9 cellular contexts compared by ENCODE assay signal in the genomic region with DNA sequence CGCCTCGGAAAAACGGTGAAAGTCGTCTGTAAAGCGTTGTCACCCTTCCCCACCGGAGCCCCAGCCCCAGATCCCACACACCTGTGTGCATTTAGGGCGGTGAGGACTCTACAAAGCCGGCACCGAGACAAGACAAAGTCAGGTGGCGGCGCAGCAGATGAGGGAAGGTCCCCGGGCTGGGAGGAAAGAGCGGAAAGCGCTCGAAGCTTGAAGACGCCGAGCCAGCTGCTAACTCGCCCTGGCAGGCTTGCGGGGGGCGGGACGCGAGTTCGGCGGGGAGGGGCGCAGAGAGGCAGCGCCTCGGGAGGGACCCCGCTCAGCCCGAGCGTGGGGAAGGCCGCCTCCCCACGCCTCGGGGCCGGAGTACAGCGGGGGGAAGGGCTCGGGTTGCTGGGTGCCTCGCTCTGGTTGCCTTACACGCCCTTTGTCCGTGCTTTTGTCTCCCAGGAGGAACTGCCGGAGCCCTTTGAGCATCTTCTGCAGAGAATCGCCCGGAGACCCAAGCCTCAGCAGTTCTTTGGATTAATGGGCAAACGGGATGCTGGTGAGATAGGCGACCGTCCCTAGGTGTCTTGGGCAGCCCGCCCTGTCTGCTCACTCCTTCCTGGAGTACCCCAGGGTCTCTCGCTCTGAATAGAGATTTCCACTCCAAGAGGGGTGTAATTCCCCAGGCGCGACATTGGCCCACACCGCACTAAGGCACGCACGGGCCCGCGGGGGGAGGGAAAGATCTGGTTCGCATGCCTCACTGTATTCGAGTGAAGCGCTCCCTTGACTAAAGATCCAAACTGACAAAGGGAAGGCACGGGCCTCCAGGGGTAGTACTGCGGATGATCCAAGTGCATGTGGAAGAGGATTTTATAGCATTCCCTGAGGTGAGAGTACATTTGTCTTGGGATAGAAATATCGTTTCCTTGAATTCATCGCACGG. TPM values are rescaled to one million over a fixed set of nuclear protein-coding genes. Genes with fewer than 3 reads are reported as not detected.
DNase-seq lines count a peak whose midpoint lies in the region; ATAC-seq and TF ChIP-seq lines count a peak whose summit lies in the region.
"Had no signal": no experiment of that assay in that cellular context is flagged by ENCODE, and none has a peak within 500 bp of the region (broad histone marks: within the 10 kb centered on the region; RNA-seq: fewer than 3 reads in every experiment).

No MANE protein-coding gene starts in this region.

- no peak for ATAC-seq in left cardiac atrium
- no peak for ATAC-seq in HG03571 (IDR thresholded peaks at IDR 0.05; ENCODE audit: unreplicated experiment)
- ATAC-seq: natural killer cell treated with Interleukin-12 subunit alpha and Interleukin-12 subunit beta and Interleukin-15 and Interleukin-18, amount 100 ng/mL, for 72 hours had no signal

- H3K27ac ChIP-seq in cardiac muscle cell: no peak overlapping the region

- H3K4me3 ChIP-seq in cardiac muscle cell (peak overlapping the region; percentile 20), mucosa of stomach (ENCODE audit: low read length) (peak overlapping the region; percentile 1)

- H3K9me3 Mint-ChIP-seq in brain (no peaks in the 10 kb centered on the region), type B pancreatic cell (no peaks in the 10 kb centered on the region)

- H3K4me1 Mint-ChIP-seq in brain (peaks cover 31% of the 10 kb centered on the region), type B pancreatic cell (ENCODE audit: unreplicated experiment) (peaks cover 25% of the 10 kb centered on the region)

- DNase-seq in cardiac muscle cell (ENCODE audit: low read depth in 1 of 2, low spot score in 1 of 2): peak in 1 of 2 donors; percentile 36
- no peak for DNase-seq in left cardiac atrium
- peak; percentile 70 for DNase-seq in type B pancreatic cell (ENCODE audit: extremely low spot score, unreplicated experiment)
- no peak for DNase-seq in SKM-1 (lab: John Stamatoyannopoulos, UW; ENCODE audit: unreplicated experiment)
- no peak for DNase-seq in HUDEP-2 (lab: John Stamatoyannopoulos, UW; ENCODE audit: unreplicated experiment in 76 of 76)

- H3K36me3 ChIP-seq in cardiac muscle cell (no peaks in the 10 kb centered on the region), mucosa of stomach (ENCODE audit: control insufficient read depth, insufficient read depth, low read length) (no peaks in the 10 kb centered on the region)

- intact Hi-C loops in left cardiac atrium (cut with DNase I): no loop called here

- H3K27me3 Mint-ChIP-seq in brain (peaks cover 80% of the 10 kb centered on the region), type B pancreatic cell (peaks cover 84% of the 10 kb centered on the region)

- H3K4me1 ChIP-seq in cardiac muscle cell (ENCODE audit: low read depth): no peaks in the 10 kb centered on the region
- no peaks in the 10 kb centered on the region for H3K4me1 ChIP-seq in mucosa of stomach (ENCODE audit: control insufficient read depth, insufficient read depth, low read length)

- peak overlapping the region; percentile 78 to 90 (median 83) for H3K4me3 Mint-ChIP-seq in brain
- peak overlapping the region; percentile 90 for H3K4me3 Mint-ChIP-seq in type B pancreatic cell
- H3K4me3 Mint-ChIP-seq: natural killer cell treated with Interleukin-12 subunit alpha and Interleukin-12 subunit beta and Interleukin-15 and Interleukin-18, amount 100 ng/mL, for 72 hours had no signal

- H3K27me3 ChIP-seq in cardiac muscle cell (peaks cover 100% of the 10 kb centered on the region), mucosa of stomach (ENCODE audit: control insufficient read depth, insufficient read depth, low read length) (peaks cover 46% of the 10 kb centered on the region)

- H3K36me3 Mint-ChIP-seq in brain (no peaks in the 10 kb centered on the region), type B pancreatic cell (no peaks in the 10 kb centered on the region)

- H3K27ac Mint-ChIP-seq in brain (peak overlapping the region in 3 of 5 experiments; percentile 21 to 80 (median 69)), type B pancreatic cell (no peak overlapping the region)
- H3K27ac Mint-ChIP-seq: natural killer cell treated with Interleukin-12 subunit alpha and Interleukin-12 subunit beta and Interleukin-15 and Interleukin-18, amount 100 ng/mL, for 72 hours had no signal

- TF ChIP-seq CTCF in cardiac muscle cell (IDR thresholded peaks at IDR 0.05; ENCODE audit: low read depth, low read length) (no peak), brain (conservative IDR thresholded peaks at IDR 0.05) (no peak), type B pancreatic cell (conservative IDR thresholded peaks at IDR 0.05) (no peak)

- no peak overlapping the region for H3K9ac ChIP-seq in mucosa of stomach (ENCODE audit: low read length)

- no peaks in the 10 kb centered on the region for H3K9me3 ChIP-seq in cardiac muscle cell (ENCODE audit: low read depth)
- no peaks in the 10 kb centered on the region for H3K9me3 ChIP-seq in mucosa of stomach (ENCODE audit: control insufficient read depth, low read length)

RNA-seq across cellular contexts. Expression of a gene that starts 1.7 kb away (rescaled TPM):
- total RNA-seq in cardiac muscle cell: not detected in 2 replicates
- polyA plus RNA-seq in cardiac muscle cell: not detected in 2 replicates
- not detected for total RNA-seq in left cardiac atrium
- polyA plus RNA-seq in brain (ENCODE audit: insufficient read depth, low read depth, low replicate concordance): 0.83 TPM
- total RNA-seq in type B pancreatic cell (ENCODE audit: low replicate concordance): 12.8 and 18.9 TPM in 2 replicates
- total RNA-seq: natural killer cell treated with Interleukin-12 subunit alpha and Interleukin-12 subunit beta and Interleukin-15 and Interleukin-18, amount 100 ng/mL, for 72 hours had no signal

Comparison
In these comparisons a context has a peak if more than half of its experiments do, and no peak if none do; other contexts are left out.
1. RNA of a gene that starts 1.7 kb away (total RNA-seq): 12.8 to 18.9 TPM in type B pancreatic cell; not detected in left cardiac atrium and not detected in cardiac muscle cell; every median in the first group is over 10 times any median in the second.